ENCODE assay signal across 27 cellular contexts in the genomic region with DNA sequence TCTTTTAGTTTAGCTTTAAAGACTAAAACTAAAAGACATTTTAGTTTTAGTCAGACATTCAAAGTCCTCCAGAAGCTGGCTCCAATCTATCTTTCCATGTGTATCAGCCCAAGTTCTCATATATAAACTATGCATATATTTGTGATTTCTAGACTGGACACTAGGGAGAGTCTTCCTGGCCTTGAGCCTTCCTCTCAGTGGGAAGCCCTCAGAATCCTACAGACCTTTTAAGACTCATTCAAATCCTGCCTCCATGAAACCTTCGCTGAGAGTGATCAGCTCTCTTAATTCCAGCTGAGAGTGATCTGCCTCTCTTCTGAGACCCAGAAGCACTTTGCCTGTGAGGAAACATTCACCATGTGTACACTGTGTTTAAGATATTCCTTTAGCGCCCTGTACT.
DNase-seq lines count a peak whose midpoint lies in the region; ATAC-seq and TF ChIP-seq lines count a peak whose summit lies in the region.
"Had no signal": no experiment of that assay in that cellular context is flagged by ENCODE, and none has a peak within 500 bp of the region (broad histone marks: within the 10 kb centered on the region; RNA-seq: fewer than 3 reads in every experiment).

No MANE protein-coding gene starts in this region.

- no peak for ATAC-seq in RWPE2 (ENCODE audit: low read depth)
- no peak for ATAC-seq in naive thymus-derived CD4-positive, alpha-beta T cell
- ATAC-seq in GM19035 (IDR thresholded peaks at IDR 0.05; ENCODE audit: unreplicated experiment) = no peak
- ATAC-seq: activated naive CD4-positive, alpha-beta T cell treated with anti-CD3 and anti-CD28 coated beads, Interleukin-2, amount 50 U/mL, for 72 hours; effector memory CD8-positive, alpha-beta T cell; left lobe of liver had no signal

- H3K27ac ChIP-seq in RWPE2 (ENCODE audit: poor library complexity, severe bottlenecking) = peak overlapping the region; percentile 75
- peak overlapping the region; percentile 33 for H3K27ac ChIP-seq in fibroblast of lung (ENCODE audit: insufficient read depth, low read length)
- H3K27ac ChIP-seq in naive thymus-derived CD4-positive, alpha-beta T cell (ENCODE audit: low read depth, low read length) = no peak overlapping the region
- H3K27ac ChIP-seq: right atrium auricular region, stomach, vagina, VCaP had no signal

- no peak overlapping the region for H3K9ac ChIP-seq in fibroblast of lung (ENCODE audit: insufficient read depth, low read length)

- peaks cover 0 to 2% (median 0%) of the 10 kb centered on the region in 11 donors for H3K9me3 Mint-ChIP-seq in naive thymus-derived CD4-positive, alpha-beta T cell
- H3K9me3 Mint-ChIP-seq: activated naive CD4-positive, alpha-beta T cell treated with anti-CD3 and anti-CD28 coated beads, Interleukin-2, amount 50 U/mL, for 72 hours; T-helper 2 cell treated with Interferon-gamma antibody and Interleukin-4, amounts not matched to agents 5 μg/mL and 100 μg/mL, for 36 hours had no signal

- H3K27ac Mint-ChIP-seq in naive thymus-derived CD4-positive, alpha-beta T cell = no peak overlapping the region
- H3K27ac Mint-ChIP-seq: activated naive CD4-positive, alpha-beta T cell treated with anti-CD3 and anti-CD28 coated beads, Interleukin-2, amount 50 U/mL, for 72 hours; effector memory CD8-positive, alpha-beta T cell; T-helper 2 cell treated with Interferon-gamma antibody and Interleukin-4, amounts not matched to agents 5 μg/mL and 100 μg/mL, for 36 hours had no signal

- no peaks in the 10 kb centered on the region for H3K4me1 Mint-ChIP-seq in naive thymus-derived CD4-positive, alpha-beta T cell

- H3K9me3 ChIP-seq in RWPE2 (ENCODE audit: severe bottlenecking) (no peaks in the 10 kb centered on the region), fibroblast of lung (ENCODE audit: control insufficient read depth, insufficient read depth, low read depth, low read length) (no peaks in the 10 kb centered on the region)
- no peaks in the 10 kb centered on the region for H3K9me3 ChIP-seq in naive thymus-derived CD4-positive, alpha-beta T cell (ENCODE audit: control insufficient read depth in 2 of 3, low read length in 3 of 3)
- H3K9me3 ChIP-seq: right atrium auricular region, stomach, vagina had no signal

- H3K27me3 Mint-ChIP-seq in naive thymus-derived CD4-positive, alpha-beta T cell = peaks cover 0 to 17% (median 13%) of the 10 kb centered on the region in 5 donors

- peaks cover 16% of the 10 kb centered on the region for H3K4me1 ChIP-seq in RWPE2 (ENCODE audit: insufficient read depth, poor library complexity, severe bottlenecking)
- no peaks in the 10 kb centered on the region for H3K4me1 ChIP-seq in fibroblast of lung (ENCODE audit: control insufficient read depth, extremely low read depth, insufficient read depth, low read length)
- H3K4me1 ChIP-seq in naive thymus-derived CD4-positive, alpha-beta T cell (ENCODE audit: control insufficient read depth in 2 of 2, insufficient read depth in 2 of 2, low read length in 2 of 2) = no peaks in the 10 kb centered on the region
- H3K4me1 ChIP-seq: right atrium auricular region, stomach, vagina had no signal

- intact Hi-C loops in naive thymus-derived CD4-positive, alpha-beta T cell (cut with micrococcal nuclease) = no loop called here

- no peaks in the 10 kb centered on the region for H3K36me3 ChIP-seq in RWPE2 (ENCODE audit: low read depth)
- no peaks in the 10 kb centered on the region for H3K36me3 ChIP-seq in fibroblast of lung (ENCODE audit: control insufficient read depth, insufficient read depth, low read length)
- H3K36me3 ChIP-seq in naive thymus-derived CD4-positive, alpha-beta T cell (ENCODE audit: control insufficient read depth in 2 of 3, insufficient read depth in 3 of 3, low read length in 3 of 3) = no peaks in the 10 kb centered on the region
- H3K36me3 ChIP-seq: right atrium auricular region, stomach, vagina had no signal

- CTCF ChIA-PET in naive thymus-derived CD4-positive, alpha-beta T cell (lab: Charles Lee) = no interaction called here

- no peak overlapping the region for H3K4me3 Mint-ChIP-seq in naive thymus-derived CD4-positive, alpha-beta T cell
- H3K4me3 Mint-ChIP-seq: effector memory CD8-positive, alpha-beta T cell; T-helper 2 cell treated with Interferon-gamma antibody and Interleukin-4, amounts not matched to agents 5 μg/mL and 100 μg/mL, for 36 hours had no signal

- TF ChIP-seq CTCF in RWPE2 (IDR thresholded peaks at IDR 0.05; ENCODE audit: poor library complexity, severe bottlenecking) (no peak), fibroblast of lung (conservative IDR thresholded peaks at IDR 0.05 in 1 of 2, IDR thresholded peaks at IDR 0.05 in 1 of 2; ENCODE audit: low read depth in 1 of 2, low read length in 2 of 2) (no peak)

- no peak overlapping the region for H3K4me3 ChIP-seq in RWPE2 (ENCODE audit: severe bottlenecking)
- H3K4me3 ChIP-seq in fibroblast of lung (replicated peaks in 1 of 4; ENCODE audit: control extremely low read depth in 1 of 4, insufficient read depth in 1 of 4, low read depth in 3 of 4, low read length in 4 of 4) = no peak overlapping the region
- no peak overlapping the region for H3K4me3 ChIP-seq in naive thymus-derived CD4-positive, alpha-beta T cell (ENCODE audit: low read length)
- H3K4me3 ChIP-seq: right atrium auricular region, stomach, vagina had no signal

- no peaks in the 10 kb centered on the region for H4K20me1 ChIP-seq in fibroblast of lung (ENCODE audit: control insufficient read depth, extremely low read depth, insufficient read depth, low read length)

- no peak overlapping the region for H2AFZ ChIP-seq in fibroblast of lung (ENCODE audit: low read length)

- H3K79me2 ChIP-seq in fibroblast of lung (ENCODE audit: control insufficient read depth, insufficient read depth, low read length) = no peaks in the 10 kb centered on the region

- H3K27me3 ChIP-seq in RWPE2 (ENCODE audit: insufficient read depth, poor library complexity, severe bottlenecking) = no peaks in the 10 kb centered on the region
- H3K27me3 ChIP-seq in fibroblast of lung (ENCODE audit: control insufficient read depth, insufficient read depth, low read length) = no peaks in the 10 kb centered on the region
- H3K27me3 ChIP-seq in naive thymus-derived CD4-positive, alpha-beta T cell (ENCODE audit: control insufficient read depth in 2 of 2, insufficient read depth in 2 of 2, low read length in 2 of 2) = no peaks in the 10 kb centered on the region
- H3K27me3 ChIP-seq: right atrium auricular region, stomach, vagina had no signal

- DNase-seq in EL = peak; percentile 21
- no peak for DNase-seq in RWPE2 (ENCODE audit: low spot score)
- DNase-seq in fibroblast of lung (ENCODE audit: low read depth in 2 of 2) = no peak
- peak; percentile 49 for DNase-seq in smooth muscle cell of the brain vasculature (ENCODE audit: low read depth, low spot score)
- no peak for DNase-seq in naive thymus-derived CD4-positive, alpha-beta T cell
- DNase-seq in GOT3 (lab: John Stamatoyannopoulos, UW) = no peak
- DNase-seq: activated CD4-positive, alpha-beta T cell treated with anti-CD3 and anti-CD28 coated beads for 4 hours; C1 segment of cervical spinal cord; DMS153; effector memory CD8-positive, alpha-beta T cell; glutamatergic neuron; KG1; mesendoderm; MM.1S; NCI-H1417; NCI-H2029 treated with DMSO at 0.1 percent for 48 hours; NCI-H526 treated with DMSO at 0.1 percent for 48 hours; Right ventricle myocardium superior; stimulated activated CD4-positive, alpha-beta T cell treated with anti-CD3 and anti-CD28 coated beads, Interleukin-2, amount 100 ng/mL, for 48 hours; stomach had no signal

- H3K4me2 ChIP-seq in fibroblast of lung (ENCODE audit: extremely low read depth, insufficient read depth, low read length) = no peak overlapping the region

- no peaks in the 10 kb centered on the region for H3K36me3 Mint-ChIP-seq in naive thymus-derived CD4-positive, alpha-beta T cell
- H3K36me3 Mint-ChIP-seq: activated naive CD4-positive, alpha-beta T cell treated with anti-CD3 and anti-CD28 coated beads, Interleukin-2, amount 50 U/mL, for 72 hours had no signal

- POLR2A ChIA-PET in naive thymus-derived CD4-positive, alpha-beta T cell (lab: Charles Lee) = no interaction called here

Comparison
In these comparisons a context has a peak if more than half of its experiments do, and no peak if none do; other contexts are left out.
1. DNase-seq: peak in EL (single experiment) and smooth muscle cell of the brain vasculature (single experiment); none in RWPE2 (single experiment), fibroblast of lung (0 of 2), naive thymus-derived CD4-positive, alpha-beta T cell (0 of 9) and GOT3 (single experiment).